10 cellular contexts compared by ENCODE assay signal in genomic region chr6:134435814-134436280, GRCh38.
DNase-seq lines count a peak whose midpoint lies in the region; ATAC-seq, FAIRE-seq and TF ChIP-seq lines count a peak whose summit lies in the region.
"Had no signal": no experiment of that assay in that cellular context is flagged by ENCODE, and none has a peak within 500 bp of the region (broad histone marks: within the 10 kb centered on the region; RNA-seq: fewer than 3 reads in every experiment).

No MANE protein-coding gene starts in this region.

- peak; percentile 55 for ATAC-seq in PC-3
- no peak for ATAC-seq in HG03460 (IDR thresholded peaks at IDR 0.05; ENCODE audit: unreplicated experiment)

- peak overlapping the region; percentile 67 for H3K4me2 ChIP-seq in PC-3 (ENCODE audit: low read length)

- 39 to 45% methylated on average over 3 of the region's 3 CpGs for WGBS in esophagus, 2 donors
- 20% methylated on average over 3 of the region's 3 CpGs for WGBS in suprapubic skin

- TF ChIP-seq EP300 in suprapubic skin (IDR thresholded peaks at IDR 0.05) = no peak

- peaks cover 38% of the 10 kb centered on the region for H3K4me1 Mint-ChIP-seq in activated T-cell treated with anti-CD3 and anti-CD28 coated beads, Interleukin-2, amount 50 U/mL, for 24 hours (ENCODE audit: low read depth)

- POLR2A ChIA-PET in PC-3 (lab: Charles Lee; ENCODE audit: unreplicated experiment) = interaction anchor here (0.6 to 0.9 kb wide), 6 partner anchors 13 to 270 kb away, joined by 3 to 5 read pairs (median 4); no protein-coding TSS in a partner anchor

- H3K9me3 Mint-ChIP-seq in activated T-cell treated with anti-CD3 and anti-CD28 coated beads, Interleukin-2, amount 50 U/mL, for 24 hours = no peaks in the 10 kb centered on the region

- H3K4me3 Mint-ChIP-seq in activated T-cell treated with anti-CD3 and anti-CD28 coated beads, Interleukin-2, amount 50 U/mL, for 24 hours = peak overlapping the region; percentile 63

- H4K20me1 ChIP-seq in PC-3 (ENCODE audit: low read length) = no peaks in the 10 kb centered on the region

- peak overlapping the region; percentile 64 for H3K9ac ChIP-seq in PC-3 (ENCODE audit: low read length)

- H3K27me3 ChIP-seq in PC-3 (ENCODE audit: low read length) (no peaks in the 10 kb centered on the region), esophagus (ENCODE audit: control insufficient read depth in 1 of 2, insufficient read depth in 2 of 2, low read length in 2 of 2) (no peaks in the 10 kb centered on the region), suprapubic skin (no peaks in the 10 kb centered on the region)

- no peak for TF ChIP-seq POLR2A in suprapubic skin (IDR thresholded peaks at IDR 0.05)

- H3K9me2 ChIP-seq in PC-3 (replicated peaks; ENCODE audit: low read length) = no peaks in the 10 kb centered on the region

- no TSS peak for BruUV-seq in PC-3 (replicated peaks; lab: Mats Ljungman, UMichigan)

- intact Hi-C loops in PC-3 (cut with micrococcal nuclease) = loop anchor here (1.0 to 10.0 kb wide), 3 partner anchors 199 to 262 kb away; no protein-coding TSS in a partner anchor

- no peaks in the 10 kb centered on the region for H3K27me3 Mint-ChIP-seq in activated T-cell treated with anti-CD3 and anti-CD28 coated beads, Interleukin-2, amount 50 U/mL, for 24 hours

- CTCF ChIA-PET in PC-3 (lab: Charles Lee) = no interaction called here

- DNase-seq in activated T-cell treated with anti-CD3 and anti-CD28 coated beads, Interleukin-2, amount 50 U/mL, for 24 hours = no peak
- DNase-seq in activated T-cell treated with anti-CD3 and anti-CD28 coated beads for 4 hours = no peak
- peak; percentile 65 for DNase-seq in PC-3
- no peak for DNase-seq in suprapubic skin (ENCODE audit: low spot score in 2 of 2)
- DNase-seq in frontal cortex (ENCODE audit: low spot score in 2 of 2) = no peak
- DNase-seq in dedifferentiated amniotic fluid mesenchymal stem cell (ENCODE audit: extremely low spot score) = no peak
- DNase-seq: NCI-H1436 treated with DMSO at 0.1 percent for 48 hours had no signal

- H3K4me1 ChIP-seq in PC-3 (ENCODE audit: insufficient read depth, low read length) = peaks cover 30% of the 10 kb centered on the region
- H3K4me1 ChIP-seq in esophagus (ENCODE audit: control insufficient read depth in 2 of 2, insufficient read depth in 2 of 2, low read length in 1 of 2) = peaks cover 0 to 2% of the 10 kb centered on the region in 2 donors
- peaks cover 22% of the 10 kb centered on the region for H3K4me1 ChIP-seq in suprapubic skin

- no peaks in the 10 kb centered on the region for H3F3A ChIP-seq in PC-3 (ENCODE audit: low read length, unreplicated experiment)

- H3K79me2 ChIP-seq in PC-3 (ENCODE audit: low read length) = no peaks in the 10 kb centered on the region

- FAIRE-seq in frontal cortex (lab: Jason Lieb, UNC) = no peak

- peak overlapping the region; percentile 93 for H3K27ac ChIP-seq in PC-3 (ENCODE audit: low read length)
- H3K27ac ChIP-seq in esophagus (ENCODE audit: low read depth in 2 of 2, low read length in 1 of 2) = peak overlapping the region; percentile 40 to 75
- H3K27ac ChIP-seq in suprapubic skin = peak overlapping the region; percentile 68
- H3K27ac ChIP-seq: SK-N-MC had no signal

- H3K4me3 ChIP-seq in PC-3 (ENCODE audit: low read length) (peak overlapping the region; percentile 47), esophagus (ENCODE audit: low read depth in 1 of 2, low read length in 2 of 2) (no peak overlapping the region), suprapubic skin (peak overlapping the region; percentile 10)
- H3K4me3 ChIP-seq: SK-N-MC had no signal

- TF ChIP-seq CTCF in PC-3 (conservative IDR thresholded peaks at IDR 0.05; ENCODE audit: low read depth, low read length) (no peak), suprapubic skin (IDR thresholded peaks at IDR 0.05) (no peak)

- H3K36me3 Mint-ChIP-seq in activated T-cell treated with anti-CD3 and anti-CD28 coated beads, Interleukin-2, amount 50 U/mL, for 24 hours (ENCODE audit: low read depth) = no peaks in the 10 kb centered on the region

- H2AFZ ChIP-seq in PC-3 (ENCODE audit: low read length) = no peak overlapping the region

- H3K36me3 ChIP-seq in PC-3 (ENCODE audit: low read depth, low read length) = no peaks in the 10 kb centered on the region
- H3K36me3 ChIP-seq in esophagus (ENCODE audit: control insufficient read depth in 2 of 2, insufficient read depth in 2 of 2, low read length in 1 of 2) = no peaks in the 10 kb centered on the region
- H3K36me3 ChIP-seq in suprapubic skin = no peaks in the 10 kb centered on the region

- H3K27ac Mint-ChIP-seq in activated T-cell treated with anti-CD3 and anti-CD28 coated beads, Interleukin-2, amount 50 U/mL, for 24 hours = peak overlapping the region; percentile 98

- H3K9me3 ChIP-seq in PC-3 (ENCODE audit: low read length) (no peaks in the 10 kb centered on the region), esophagus (ENCODE audit: control insufficient read depth in 2 of 2, insufficient read depth in 1 of 2, low read depth in 1 of 2, low read length in 1 of 2) (no peaks in the 10 kb centered on the region), suprapubic skin (no peaks in the 10 kb centered on the region)

Comparison
In these comparisons a context has a peak if more than half of its experiments do, and no peak if none do; other contexts are left out.
1. H3K4me3 ChIP-seq: peak in PC-3 (single experiment) and suprapubic skin (single experiment); none in esophagus (0 of 2).
2. Peak in every context shown above with its lines, with median percentiles within 50 percentile points of each other: H3K27ac ChIP-seq.